Comparison of ENCODE assay signal across 8 cellular contexts in genomic region chr22:31561238-31561887, GRCh38.
DNase-seq lines count a peak whose midpoint lies in the region; ATAC-seq, FAIRE-seq and TF ChIP-seq lines count a peak whose summit lies in the region.

No MANE protein-coding gene starts in this region.

- no peak overlapping the region for H3K18ac ChIP-seq in H9 (ENCODE audit: insufficient read length, low read depth, low read length)
- H3K18ac ChIP-seq in H1 (ENCODE audit: extremely low read depth, low read length), result no peak overlapping the region
- no peak overlapping the region for H3K18ac ChIP-seq in mesenchymal stem cell (ENCODE audit: low read depth in 1 of 2, low read length in 2 of 2)

- no peak overlapping the region for H2BK120ac ChIP-seq in H9 (ENCODE audit: low read depth, low read length, poor library complexity, severe bottlenecking)
- no peak overlapping the region for H2BK120ac ChIP-seq in H1 (replicated peaks; ENCODE audit: low read depth, low read length)
- no peak overlapping the region for H2BK120ac ChIP-seq in mesenchymal stem cell (ENCODE audit: low read depth, low read length)

- no peak overlapping the region for H3T11ph ChIP-seq in H9 (ENCODE audit: low read length)

- H3K23ac ChIP-seq in H9 (ENCODE audit: insufficient read length, low read depth, low read length) (no peak overlapping the region), H1 (ENCODE audit: insufficient read length) (no peak overlapping the region), mesenchymal stem cell (ENCODE audit: low read length in 2 of 2) (no peak overlapping the region)

- H2BK15ac ChIP-seq in H9 (ENCODE audit: low read depth, low read length), result no peak overlapping the region
- no peak overlapping the region for H2BK15ac ChIP-seq in H1 (ENCODE audit: low read length)
- no peak overlapping the region for H2BK15ac ChIP-seq in mesenchymal stem cell (ENCODE audit: low read depth, poor library complexity, severe bottlenecking)

- H3K4me3 ChIP-seq in AG10803 (ENCODE audit: low read length), result no peak overlapping the region
- H3K4me3 ChIP-seq in H1 (ENCODE audit: extremely low read depth in 1 of 4, insufficient read depth in 2 of 4, low read depth in 3 of 4, low read length in 4 of 4), result no peak overlapping the region
- H3K4me3 ChIP-seq in mesenchymal stem cell (ENCODE audit: insufficient read depth in 1 of 2, low read depth in 1 of 2, low read length in 2 of 2), result no peak overlapping the region

- TF ChIP-seq EP300 in H1 (IDR thresholded peaks at IDR 0.05; ENCODE audit: borderline replicate concordance in 1 of 2, low read depth in 2 of 2, low read length in 2 of 2), result no peak

- no peaks in the 10 kb centered on the region for H3K9me3 Mint-ChIP-seq in H9
- no peaks in the 10 kb centered on the region for H3K9me3 Mint-ChIP-seq in activated CD4-positive, alpha-beta memory T cell treated with anti-CD3 and anti-CD28 coated beads for 36 hours
- no peaks in the 10 kb centered on the region for H3K9me3 Mint-ChIP-seq in stimulated activated effector memory CD8-positive, alpha-beta T cell treated with anti-CD3 and anti-CD28 coated beads, Interleukin-12 subunit alpha, Interleukin-12 subunit beta, amount 100 ng/mL, for 72 hours

- H3K36me3 Mint-ChIP-seq in H9 (ENCODE audit: insufficient read depth in 1 of 3, low read depth in 3 of 3), result peaks cover 0 to 5% (median 3%) of the 10 kb centered on the region in 3 experiments; a peak in 3 of 7 replicates
- peaks cover 36% of the 10 kb centered on the region for H3K36me3 Mint-ChIP-seq in activated CD4-positive, alpha-beta memory T cell treated with anti-CD3 and anti-CD28 coated beads for 36 hours
- H3K36me3 Mint-ChIP-seq in stimulated activated effector memory CD8-positive, alpha-beta T cell treated with anti-CD3 and anti-CD28 coated beads, Interleukin-12 subunit alpha, Interleukin-12 subunit beta, amount 100 ng/mL, for 72 hours, result peaks cover 100% of the 10 kb centered on the region

- TF ChIP-seq CTCF in AG10803 (conservative IDR thresholded peaks at IDR 0.05; ENCODE audit: low read length) (peak; percentile 84), H9 (conservative IDR thresholded peaks at IDR 0.05) (peak; percentile 89), H1 (IDR thresholded peaks at IDR 0.05; ENCODE audit: control extremely low read depth in 1 of 3, insufficient read depth in 1 of 3, low read depth in 1 of 3, low read length in 3 of 3) (peak; percentile 84 to 97 (median 96))

- H3K4ac ChIP-seq in H9 (ENCODE audit: low read depth, low read length) (no peak overlapping the region), H1 (replicated peaks; ENCODE audit: insufficient read length, low read depth, low read length) (no peak overlapping the region), mesenchymal stem cell (ENCODE audit: low read depth in 1 of 2, low read length in 2 of 2) (no peak overlapping the region)

- CTCF ChIA-PET in activated CD4-positive, alpha-beta memory T cell treated with anti-CD3 and anti-CD28 coated beads for 36 hours (lab: Charles Lee), result interaction anchor here (0.6 to 2.4 kb wide), 11 partner anchors 10 to 100 kb away, joined by 3 to 8 read pairs (median 4); partner anchors contain the start of gene EIF4ENIF1
- CTCF ChIA-PET in H1 (lab: Charles Lee; ENCODE audit: partially characterized antibody), result interaction anchor here (0.9 to 9.5 kb wide), 12 partner anchors 10 to 409 kb away, joined by 3 to 105 read pairs (median 5); no protein-coding TSS in a partner anchor

- H3K9ac ChIP-seq in H9 (ENCODE audit: extremely low read depth, insufficient read length, low read length), result no peak overlapping the region
- no peak overlapping the region for H3K9ac ChIP-seq in H1 (replicated peaks in 1 of 4; ENCODE audit: extremely low read depth in 1 of 4, low read depth in 3 of 4, low read length in 3 of 4)
- peak overlapping the region; percentile 2 for H3K9ac ChIP-seq in mesenchymal stem cell (ENCODE audit: low read length)

- DNase-seq in AG10803 (ENCODE audit: low read depth) (peak; percentile 70), H9 (peak; percentile 94), NCI-H510A treated with DMSO at 0.1 percent for 48 hours (lab: John Stamatoyannopoulos, UW) (peak; percentile 65), H1 (ENCODE audit: low read depth in 1 of 2, low spot score in 2 of 2) (peak; percentile 60 to 89), mesenchymal stem cell (peak; percentile 84), NOMO-1 treated with DMSO at 0.1 percent for 48 hours (lab: John Stamatoyannopoulos, UW; ENCODE audit: unreplicated experiment) (no peak)
- peak; percentile 74 for DNase-seq in activated CD4-positive, alpha-beta memory T cell treated with anti-CD3 and anti-CD28 coated beads for 36 hours
- DNase-seq in stimulated activated effector memory CD8-positive, alpha-beta T cell treated with anti-CD3 and anti-CD28 coated beads, Interleukin-12 subunit alpha, Interleukin-12 subunit beta, amount 100 ng/mL, for 72 hours (ENCODE audit: low spot score in 2 of 2), result peak; percentile 15 to 70

- H3K14ac ChIP-seq in H9 (ENCODE audit: insufficient read depth, low read length), result no peak overlapping the region; the same call in 1 of the 2 replicates
- no peak overlapping the region for H3K14ac ChIP-seq in H1 (ENCODE audit: insufficient read length)
- no peak overlapping the region for H3K14ac ChIP-seq in mesenchymal stem cell (ENCODE audit: low read length in 2 of 2)

- H4K20me1 ChIP-seq in H9 (ENCODE audit: control insufficient read depth, insufficient read depth, insufficient read length), result no peaks in the 10 kb centered on the region
- H4K20me1 ChIP-seq in H1 (replicated peaks in 1 of 2; ENCODE audit: control insufficient read depth in 1 of 2, insufficient read depth in 2 of 2, low read length in 2 of 2), result no peaks in the 10 kb centered on the region

- no peak overlapping the region for H2BK20ac ChIP-seq in H9 (ENCODE audit: low read depth, low read length, poor library complexity, severe bottlenecking)
- no peak overlapping the region for H2BK20ac ChIP-seq in H1 (ENCODE audit: low read length)

- no CpG with 5 or more reads among the region's 6 CpGs for WGBS in H9 (ENCODE audit: extremely low coverage, insufficient read length, low lambda C conversion rate)
- WGBS in H1 (ENCODE audit: extremely low coverage in 1 of 2, insufficient coverage in 1 of 2, insufficient read length in 1 of 2, insufficient replicate concordance in 2 of 2, low coverage in 1 of 2, low lambda C conversion rate in 2 of 2, missing lambda C conversion rate in 1 of 2), 2 experiments, result 38% methylated on average over 6 of the region's 6 CpGs; no CpG with 5 or more reads in 1 of the 2 experiments
- 5% methylated on average over 5 of the region's 6 CpGs for WGBS in mesenchymal stem cell

- H2AK5ac ChIP-seq in H9 (ENCODE audit: insufficient read length, low read length) (no peak overlapping the region), H1 (ENCODE audit: low read depth, low read length) (no peak overlapping the region), mesenchymal stem cell (ENCODE audit: low read length, severe bottlenecking) (peak overlapping the region; percentile 36)

- H3K4me3 Mint-ChIP-seq in H9, result no peak overlapping the region
- H3K4me3 Mint-ChIP-seq in activated CD4-positive, alpha-beta memory T cell treated with anti-CD3 and anti-CD28 coated beads for 36 hours, result no peak overlapping the region
- H3K4me3 Mint-ChIP-seq in stimulated activated effector memory CD8-positive, alpha-beta T cell treated with anti-CD3 and anti-CD28 coated beads, Interleukin-12 subunit alpha, Interleukin-12 subunit beta, amount 100 ng/mL, for 72 hours, result no peak overlapping the region

- H4K5ac ChIP-seq in H9 (ENCODE audit: insufficient read length, low read depth, low read length) (no peak overlapping the region), H1 (ENCODE audit: insufficient read length, low read depth, low read length) (no peak overlapping the region)

- peak overlapping the region in 1 of 3 experiments; percentile 71; a peak in 2 of 7 replicates for H3K27ac Mint-ChIP-seq in H9
- peak overlapping the region; percentile 59 for H3K27ac Mint-ChIP-seq in activated CD4-positive, alpha-beta memory T cell treated with anti-CD3 and anti-CD28 coated beads for 36 hours
- peak overlapping the region; percentile 41 for H3K27ac Mint-ChIP-seq in stimulated activated effector memory CD8-positive, alpha-beta T cell treated with anti-CD3 and anti-CD28 coated beads, Interleukin-12 subunit alpha, Interleukin-12 subunit beta, amount 100 ng/mL, for 72 hours

- H3K4me1 ChIP-seq in H9 (ENCODE audit: insufficient read depth, low read length) (no peaks in the 10 kb centered on the region), H1 (replicated peaks in 1 of 4; ENCODE audit: control insufficient read depth in 3 of 4, insufficient read depth in 4 of 4, low read length in 3 of 4) (no peaks in the 10 kb centered on the region), mesenchymal stem cell (ENCODE audit: control insufficient read depth, insufficient read depth, low read depth, low read length) (no peaks in the 10 kb centered on the region)

- H2BK5ac ChIP-seq in H9 (ENCODE audit: insufficient read length, low read length), result no peak overlapping the region
- H2BK5ac ChIP-seq in H1 (ENCODE audit: low read depth, low read length), result no peak overlapping the region
- H2BK5ac ChIP-seq in mesenchymal stem cell (ENCODE audit: low read depth, low read length, poor library complexity, severe bottlenecking), result no peak overlapping the region

- no peak for TF ChIP-seq POLR2A in H1 (IDR thresholded peaks at IDR 0.05; ENCODE audit: control extremely low read depth in 1 of 2, low read depth in 2 of 2, low read length in 2 of 2)

- H3K79me2 ChIP-seq in H9 (ENCODE audit: insufficient read depth, low read length), result no peaks in the 10 kb centered on the region
- no peaks in the 10 kb centered on the region for H3K79me2 ChIP-seq in H1 (ENCODE audit: control insufficient read depth in 1 of 2, insufficient read depth in 2 of 2, low read length in 2 of 2)

- H3K27me3 ChIP-seq in H9 (ENCODE audit: insufficient read depth, low read length) (no peaks in the 10 kb centered on the region), H1 (replicated peaks in 1 of 4; ENCODE audit: control insufficient read depth in 3 of 4, extremely low read depth in 1 of 4, insufficient read depth in 3 of 4, low read length in 3 of 4) (no peaks in the 10 kb centered on the region), mesenchymal stem cell (ENCODE audit: control insufficient read depth in 1 of 2, insufficient read depth in 1 of 2, low read length in 2 of 2) (no peaks in the 10 kb centered on the region)

- no peak overlapping the region for H4K91ac ChIP-seq in H9 (ENCODE audit: insufficient read length, low read depth, low read length)
- no peak overlapping the region for H4K91ac ChIP-seq in H1 (replicated peaks; ENCODE audit: insufficient read length, low read length)
- H4K91ac ChIP-seq in mesenchymal stem cell (ENCODE audit: low read length), result no peak overlapping the region

- H3K27ac ChIP-seq in H9 (ENCODE audit: insufficient read length, low read depth, low read length) (no peak overlapping the region), H1 (ENCODE audit: low read depth, low read length) (no peak overlapping the region), mesenchymal stem cell (ENCODE audit: low read length, poor library complexity, severe bottlenecking) (no peak overlapping the region)

- H3K4me2 ChIP-seq in H9 (ENCODE audit: insufficient read depth, insufficient read length, low read length), result no peak overlapping the region
- no peak overlapping the region for H3K4me2 ChIP-seq in H1 (ENCODE audit: insufficient read depth in 1 of 2, low read depth in 2 of 2, low read length in 2 of 2)
- H3K4me2 ChIP-seq in mesenchymal stem cell (ENCODE audit: low read length, poor library complexity, severe bottlenecking), result no peak overlapping the region

- POLR2A ChIA-PET in activated CD4-positive, alpha-beta memory T cell treated with anti-CD3 and anti-CD28 coated beads for 36 hours (lab: Charles Lee), result no interaction called here
- POLR2A ChIA-PET in H1 (lab: Charles Lee; ENCODE audit: partially characterized antibody), result interaction anchor here (0.8 kb wide), 1 partner anchor 17 kb away, joined by 3 read pairs; no protein-coding TSS in a partner anchor

- H3K9me3 ChIP-seq in H9 (ENCODE audit: control insufficient read depth, low read depth, low read length) (no peaks in the 10 kb centered on the region), H1 (ENCODE audit: insufficient read depth in 2 of 2, low read depth in 1 of 2, low read length in 1 of 2) (no peaks in the 10 kb centered on the region), mesenchymal stem cell (ENCODE audit: control insufficient read depth, low read length) (no peaks in the 10 kb centered on the region)

- peak; percentile 75 for FAIRE-seq in H1 (lab: Jason Lieb, UNC)

- peak; percentile 84 for ATAC-seq in stimulated activated effector memory CD8-positive, alpha-beta T cell treated with anti-CD3 and anti-CD28 coated beads, Interleukin-12 subunit alpha, Interleukin-12 subunit beta, amount 100 ng/mL, for 72 hours

- H3K4me1 Mint-ChIP-seq in H9, result peaks cover 5% of the 10 kb centered on the region in 2 experiments
- peaks cover 2% of the 10 kb centered on the region for H3K4me1 Mint-ChIP-seq in activated CD4-positive, alpha-beta memory T cell treated with anti-CD3 and anti-CD28 coated beads for 36 hours (ENCODE audit: low read depth)
- H3K4me1 Mint-ChIP-seq in stimulated activated effector memory CD8-positive, alpha-beta T cell treated with anti-CD3 and anti-CD28 coated beads, Interleukin-12 subunit alpha, Interleukin-12 subunit beta, amount 100 ng/mL, for 72 hours, result peaks cover 6% of the 10 kb centered on the region

- H4K8ac ChIP-seq in H9 (replicated peaks; ENCODE audit: insufficient read length, low read depth, low read length) (no peak overlapping the region), H1 (ENCODE audit: extremely low read depth, insufficient read depth, low read length) (no peak overlapping the region), mesenchymal stem cell (ENCODE audit: low read length) (no peak overlapping the region)

- no peak overlapping the region for H2AFZ ChIP-seq in H9 (ENCODE audit: low read length)
- no peak overlapping the region for H2AFZ ChIP-seq in H1 (ENCODE audit: low read length)
- H2AFZ ChIP-seq in mesenchymal stem cell (ENCODE audit: low read depth, low read length), result no peak overlapping the region

- intact Hi-C loops in activated CD4-positive, alpha-beta memory T cell treated with anti-CD3 and anti-CD28 coated beads for 36 hours (cut with micrococcal nuclease), result loop anchor here (1.0 kb wide), 1 partner anchor 72 kb away; no protein-coding TSS in a partner anchor

- peak; percentile 82 to 89 for TF ChIP-seq RAD21 in H1 (IDR thresholded peaks at IDR 0.05 in 1 of 2, conservative IDR thresholded peaks at IDR 0.05 in 1 of 2; ENCODE audit: low read depth in 2 of 2, low read length in 2 of 2)

- no peaks in the 10 kb centered on the region for H3K27me3 Mint-ChIP-seq in H9 (ENCODE audit: low read depth)
- no peaks in the 10 kb centered on the region for H3K27me3 Mint-ChIP-seq in activated CD4-positive, alpha-beta memory T cell treated with anti-CD3 and anti-CD28 coated beads for 36 hours

- H3K79me1 ChIP-seq in H9 (ENCODE audit: insufficient read depth, low read depth, low read length, poor library complexity, severe bottlenecking) (no peaks in the 10 kb centered on the region), H1 (ENCODE audit: low read depth, low read length) (no peaks in the 10 kb centered on the region), mesenchymal stem cell (replicated peaks; ENCODE audit: low read length, poor library complexity, severe bottlenecking) (no peaks in the 10 kb centered on the region)

- H3K56ac ChIP-seq in H9 (ENCODE audit: insufficient read length, low read depth, low read length) (no peak overlapping the region), H1 (replicated peaks; ENCODE audit: insufficient read length, low read depth, low read length) (no peak overlapping the region)

- H3K36me3 ChIP-seq in H1 (ENCODE audit: control insufficient read depth in 2 of 4, insufficient read depth in 4 of 4, low read length in 3 of 4), result no peaks in the 10 kb centered on the region; a peak in 1 of 8 replicates
- peaks cover 3 to 16% of the 10 kb centered on the region in 2 experiments for H3K36me3 ChIP-seq in mesenchymal stem cell (ENCODE audit: control insufficient read depth in 1 of 2, insufficient read depth in 2 of 2, low read depth in 1 of 2, low read length in 2 of 2)

- H2BK12ac ChIP-seq in H9 (ENCODE audit: insufficient read length, low read depth, low read length) (no peak overlapping the region), H1 (ENCODE audit: low read depth, low read length) (no peak overlapping the region), mesenchymal stem cell (ENCODE audit: low read length in 2 of 2) (peak overlapping the region in 1 of 2 experiments; percentile 51)

- H3K23me2 ChIP-seq in H9 (ENCODE audit: insufficient read length, low read depth, low read length, poor library complexity, severe bottlenecking) (no peaks in the 10 kb centered on the region), H1 (ENCODE audit: low read depth, low read length) (no peaks in the 10 kb centered on the region)
